Comparison of ENCODE assay signal across 8 cellular contexts in genomic region chr6:28489366-28490190, GRCh38. TPM values are rescaled to one million over a fixed set of nuclear protein-coding genes. Genes with fewer than 3 reads are reported as not detected.
DNase-seq lines count a peak whose midpoint lies in the region; ATAC-seq, FAIRE-seq and TF ChIP-seq lines count a peak whose summit lies in the region.

No MANE protein-coding gene starts in this region.

- no peaks in the 10 kb centered on the region for H3K9me1 ChIP-seq in keratinocyte (ENCODE audit: control insufficient read depth, extremely low read depth, insufficient read depth, low read length)

- peak; percentile 48 for DNase-seq in SK-N-MC (ENCODE audit: low read depth, low spot score)
- DNase-seq in brain pericyte (ENCODE audit: low read depth, low spot score), result peak; percentile 32
- peak; percentile 59 for DNase-seq in keratinocyte (ENCODE audit: low read depth, low spot score)
- peak; percentile 33 to 57 for DNase-seq in stimulated activated CD4-positive, alpha-beta T cell treated with anti-CD3 and anti-CD28 coated beads, Interleukin-2, amount 100 ng/mL, for 24 hours
- no peak for DNase-seq in NCI-H187 treated with DMSO at 0.1 percent for 48 hours (lab: John Stamatoyannopoulos, UW)

- dilution Hi-C loops in keratinocyte (cut with MboI; ENCODE audit: extremely low pct_ligation_motif_present, low sequenced_read_pairs), result no loop called here

- ATAC-seq in GM18498 (IDR thresholded peaks at IDR 0.05; ENCODE audit: unreplicated experiment) (peak; percentile 73), HG03045 (IDR thresholded peaks at IDR 0.05; ENCODE audit: unreplicated experiment) (peak; percentile 66), GM21381 (IDR thresholded peaks at IDR 0.05; ENCODE audit: unreplicated experiment) (no peak)

- no peaks in the 10 kb centered on the region for H4K20me1 ChIP-seq in keratinocyte (ENCODE audit: control insufficient read depth, extremely low read depth, insufficient read depth, low read length)

- H3K27me3 ChIP-seq in keratinocyte (ENCODE audit: control insufficient read depth, extremely low read depth, insufficient read depth, low read length), result no peaks in the 10 kb centered on the region

- no peak for TF ChIP-seq CTCF in keratinocyte (optimal IDR thresholded peaks at IDR 0.05 in 1 of 3, IDR thresholded peaks at IDR 0.05 in 1 of 3, conservative IDR thresholded peaks at IDR 0.05 in 1 of 3; ENCODE audit: extremely low read depth in 1 of 3, insufficient read depth in 2 of 3, low read length in 3 of 3)

- H3K4me3 ChIP-seq in SK-N-MC (peak overlapping the region; percentile 90), keratinocyte (ENCODE audit: control insufficient read depth in 2 of 3, extremely low read depth in 1 of 3, insufficient read depth in 2 of 3, low read depth in 1 of 3, low read length in 3 of 3) (peak overlapping the region; percentile 43 to 85 (median 80))

- H3K79me2 ChIP-seq in keratinocyte (ENCODE audit: control insufficient read depth, insufficient read depth, low read length), result no peaks in the 10 kb centered on the region

- FAIRE-seq in keratinocyte (lab: Jason Lieb, UNC), result no peak

- H3K9me3 ChIP-seq in SK-N-MC (ENCODE audit: low read depth, low read length) (no peaks in the 10 kb centered on the region), keratinocyte (ENCODE audit: control insufficient read depth, low read depth, low read length) (no peaks in the 10 kb centered on the region)

- H3K9ac ChIP-seq in SK-N-MC (ENCODE audit: insufficient read length) (peak overlapping the region; percentile 87), keratinocyte (ENCODE audit: control insufficient read depth, extremely low read depth, insufficient read depth, low read length) (peak overlapping the region; percentile 81)

- peak overlapping the region; percentile 93 for H3K4me2 ChIP-seq in keratinocyte (ENCODE audit: control insufficient read depth, extremely low read depth, insufficient read depth, low read depth, low read length)

- peaks cover 4% of the 10 kb centered on the region for H3K4me1 ChIP-seq in keratinocyte (ENCODE audit: control insufficient read depth, extremely low read depth, insufficient read depth, low read length)

- H3K36me3 ChIP-seq in SK-N-MC (ENCODE audit: insufficient read depth, low read length) (no peaks in the 10 kb centered on the region), keratinocyte (ENCODE audit: control insufficient read depth in 2 of 2, extremely low read depth in 1 of 2, insufficient read depth in 2 of 2, low read length in 2 of 2) (no peaks in the 10 kb centered on the region)

- peak overlapping the region; percentile 95 for H3K27ac ChIP-seq in SK-N-MC
- peak overlapping the region; percentile 77 for H3K27ac ChIP-seq in keratinocyte (ENCODE audit: control insufficient read depth, insufficient read depth, low read length)

- H2AFZ ChIP-seq in keratinocyte (ENCODE audit: control insufficient read depth, low read length), result peak overlapping the region; percentile 93

RNA-seq across cellular contexts. Expression of gene GPX6, which starts 26.0 kb away (rescaled TPM):
- polyA plus RNA-seq in keratinocyte, result not detected in 3 replicates
- not detected for polyA plus RNA-seq in keratinocyte (2011; ENCODE audit: low read depth)
- polyA plus RNA-seq in keratinocyte (2011; cell fraction: cytosol; rRNA removed), result not detected in 2 replicates
- polyA plus RNA-seq in keratinocyte (2011; cell fraction: nucleus; rRNA removed), result not detected in 2 replicates
- polyA plus RNA-seq in keratinocyte (2012; ENCODE audit: low replicate concordance), result not detected in 2 replicates
- not detected in 3 replicates for polyA minus RNA-seq in keratinocyte
- not detected for polyA minus RNA-seq in keratinocyte (2011; cell fraction: cytosol; rRNA and poly(A)+ RNA removed)
- not detected in 2 replicates for polyA minus RNA-seq in keratinocyte (2011; cell fraction: nucleus; rRNA and poly(A)+ RNA removed)

RNA-seq across cellular contexts. Expression of gene GPX5, which starts 36.1 kb away (rescaled TPM):
- not detected in 3 replicates for polyA plus RNA-seq in keratinocyte
- polyA plus RNA-seq in keratinocyte (2011; ENCODE audit: low read depth), result not detected
- polyA plus RNA-seq in keratinocyte (2011; cell fraction: cytosol; rRNA removed), result not detected in 2 replicates
- polyA plus RNA-seq in keratinocyte (2011; cell fraction: nucleus; rRNA removed), result not detected in 2 replicates
- not detected in 2 replicates for polyA plus RNA-seq in keratinocyte (2012; ENCODE audit: low replicate concordance)
- not detected in 3 replicates for polyA minus RNA-seq in keratinocyte
- not detected for polyA minus RNA-seq in keratinocyte (2011; cell fraction: cytosol; rRNA and poly(A)+ RNA removed)
- not detected in 2 replicates for polyA minus RNA-seq in keratinocyte (2011; cell fraction: nucleus; rRNA and poly(A)+ RNA removed)

RNA-seq across cellular contexts. Expression of gene ZSCAN23, which starts 46.3 kb away (rescaled TPM):
- 1.2 to 2.1 TPM (median 1.8 TPM) in 3 replicates for polyA plus RNA-seq in keratinocyte
- 0.47 TPM for polyA plus RNA-seq in keratinocyte (2011; ENCODE audit: low read depth)
- 0.22 and 0.75 TPM in 2 replicates for polyA plus RNA-seq in keratinocyte (2011; cell fraction: cytosol; rRNA removed)
- 4.3 and 4.6 TPM in 2 replicates for polyA plus RNA-seq in keratinocyte (2011; cell fraction: nucleus; rRNA removed)
- polyA plus RNA-seq in keratinocyte (2012; ENCODE audit: low replicate concordance), result 0.18 and 1.3 TPM in 2 replicates
- polyA minus RNA-seq in keratinocyte, result 0.85 to 6.2 TPM (median 2.4 TPM) in 3 replicates
- not detected for polyA minus RNA-seq in keratinocyte (2011; cell fraction: cytosol; rRNA and poly(A)+ RNA removed)
- 3.8 and 9.9 TPM in 2 replicates for polyA minus RNA-seq in keratinocyte (2011; cell fraction: nucleus; rRNA and poly(A)+ RNA removed)
